5 cellular contexts compared by ENCODE assay signal in the genomic region with DNA sequence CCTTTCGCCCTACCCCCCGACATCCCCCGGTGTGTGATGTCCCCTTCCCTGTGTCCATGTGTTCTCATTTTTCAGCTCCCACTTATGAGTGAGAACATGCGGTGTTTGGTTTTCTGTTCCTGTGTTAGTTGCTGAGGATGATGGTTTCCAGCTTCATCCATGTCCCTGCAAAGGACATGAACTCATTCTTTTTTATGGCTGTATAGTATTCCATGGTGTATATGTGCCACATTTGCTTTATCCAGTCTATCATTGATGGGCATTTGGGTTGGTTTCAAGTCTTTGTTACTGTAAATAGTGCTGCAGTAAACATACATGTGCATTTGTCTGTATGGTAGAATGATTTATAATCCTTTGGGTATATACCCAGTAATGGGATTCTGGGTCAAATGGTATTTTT.
DNase-seq lines count a peak whose midpoint lies in the region; ATAC-seq, FAIRE-seq and TF ChIP-seq lines count a peak whose summit lies in the region.
"Not testable (repeated sequence)": the region's sequence is repeated elsewhere in the genome, so short reads cannot be mapped to it uniquely, and the experiment has no call there.

No MANE protein-coding gene starts in this region.

- not testable (repeated sequence) for BruUV-seq in K562 (replicated peaks; lab: Mats Ljungman, UMichigan)

- not testable (repeated sequence) for DNase-seq in DND-41; K562 (ENCODE audit: extremely low read depth in 1 of 4, low spot score in 3 of 4); natural killer cell; progenitor cell of endocrine pancreas (ENCODE audit: low spot score, unreplicated experiment)

- not testable (repeated sequence) for H3K4me2 ChIP-seq in DND-41 (ENCODE audit: insufficient read depth, low read length); K562 (ENCODE audit: insufficient read depth, low read length)
- peak overlapping the region; percentile 27; the same call in 1 of the 2 replicates for H3K4me2 ChIP-seq in KMS-11

- peaks cover 38% of the 10 kb centered on the region for H3K36me3 ChIP-seq in DND-41 (ENCODE audit: insufficient read depth, low read length)
- H3K36me3 ChIP-seq in KMS-11 (ENCODE audit: insufficient read depth); K562 (ENCODE audit: control insufficient read depth, insufficient read depth, low read length): not testable (repeated sequence)

- H3K27me3 ChIP-seq in DND-41 (ENCODE audit: insufficient read depth, low read length, poor library complexity); KMS-11 (ENCODE audit: insufficient read depth, low read depth); K562 (ENCODE audit: control insufficient read depth in 2 of 2, insufficient read depth in 2 of 2, low read length in 2 of 2): not testable (repeated sequence)

- WGBS in K562 (ENCODE audit: insufficient coverage, low coverage, missing lambda C conversion rate), result 89% methylated on average over 4 of the region's 4 CpGs

- intact Hi-C loops in K562 (cut with micrococcal nuclease); natural killer cell (cut with micrococcal nuclease): not testable (repeated sequence)

- in situ Hi-C loops in K562 (cut with MboI), result not testable (repeated sequence)

- H3K9ac ChIP-seq in DND-41 (ENCODE audit: low read depth, low read length); KMS-11; K562 (ENCODE audit: insufficient read depth in 1 of 2, low read depth in 2 of 2, low read length in 2 of 2): not testable (repeated sequence)

- TF ChIP-seq CTCF in DND-41 (IDR thresholded peaks at IDR 0.05; ENCODE audit: borderline replicate concordance, extremely low read depth, low read length, poor library complexity, severe bottlenecking); KMS-11 (conservative IDR thresholded peaks at IDR 0.05; ENCODE audit: low read depth, low read length); K562 (IDR thresholded peaks at IDR 0.05 in 2 of 3, conservative IDR thresholded peaks at IDR 0.05 in 1 of 3; ENCODE audit: insufficient read depth in 2 of 3, low read depth in 1 of 3, low read length in 3 of 3); natural killer cell (IDR thresholded peaks at IDR 0.05); progenitor cell of endocrine pancreas (IDR thresholded peaks at IDR 0.05; ENCODE audit: unreplicated experiment): not testable (repeated sequence)

- H2AFZ ChIP-seq in DND-41 (ENCODE audit: low read depth, low read length); KMS-11 (ENCODE audit: low read depth); K562 (ENCODE audit: low read depth, low read length): not testable (repeated sequence)

- not testable (repeated sequence) for FAIRE-seq in K562 (lab: Jason Lieb, UNC)

- not testable (repeated sequence) for ATAC-seq in DND-41 (ENCODE audit: insufficient read depth, low read depth); K562; natural killer cell

- not testable (repeated sequence) for TF ChIP-seq RAD21 in K562 (CRISPR knock-in tag; conservative IDR thresholded peaks at IDR 0.05 in 1 of 2, IDR thresholded peaks at IDR 0.05 in 1 of 2)

- H3K36me3 Mint-ChIP-seq in natural killer cell, result peaks cover 12% of the 10 kb centered on the region
- H3K36me3 Mint-ChIP-seq in progenitor cell of endocrine pancreas (ENCODE audit: insufficient read depth), result peaks cover 39% of the 10 kb centered on the region

- H3K9me3 ChIP-seq in DND-41 (ENCODE audit: insufficient read depth, low read length, severe bottlenecking); K562 (replicated peaks; ENCODE audit: control insufficient read depth, insufficient read depth, low read depth, low read length): not testable (repeated sequence)

- not testable (repeated sequence) for H4K20me1 ChIP-seq in DND-41 (ENCODE audit: insufficient read depth, low read length); KMS-11 (ENCODE audit: insufficient read depth); K562 (replicated peaks; ENCODE audit: control insufficient read depth, insufficient read depth, low read length)

- POLR2A ChIA-PET in K562 (lab: Yijun Ruan, JAX), result not testable (repeated sequence)

- not testable (repeated sequence) for H3K4me3 ChIP-seq in DND-41 (ENCODE audit: low read depth in 1 of 2, low read length in 2 of 2); KMS-11 (IDR thresholded peaks at IDR 0.05; ENCODE audit: insufficient read depth, low read depth, low read length); K562

- peaks cover 52 to 59% of the 10 kb centered on the region in 2 donors for H3K4me1 Mint-ChIP-seq in natural killer cell
- H3K4me1 Mint-ChIP-seq in progenitor cell of endocrine pancreas (ENCODE audit: low read depth), result not testable (repeated sequence)

- H3K27me3 Mint-ChIP-seq in natural killer cell (ENCODE audit: low read depth in 2 of 2); progenitor cell of endocrine pancreas: not testable (repeated sequence)

- not testable (repeated sequence) for TF ChIP-seq POLR2A in K562 (conservative IDR thresholded peaks at IDR 0.05)

- H3K4me1 ChIP-seq in DND-41 (ENCODE audit: insufficient read depth, low read length) (peaks cover 33% of the 10 kb centered on the region), KMS-11 (ENCODE audit: low read depth, poor library complexity, severe bottlenecking) (peaks cover 69% of the 10 kb centered on the region)
- H3K4me1 ChIP-seq in K562 (replicated peaks in 1 of 2; ENCODE audit: control insufficient read depth in 2 of 2, insufficient read depth in 2 of 2, low read length in 2 of 2), result not testable (repeated sequence)

- H3K9me3 Mint-ChIP-seq in natural killer cell, result not testable (repeated sequence)
- H3K9me3 Mint-ChIP-seq in progenitor cell of endocrine pancreas (ENCODE audit: low read depth), result peaks cover 21% of the 10 kb centered on the region

- H3K27ac ChIP-seq in DND-41 (ENCODE audit: low read length) (peak overlapping the region; percentile 55; the same call in 1 of the 2 replicates), KMS-11 (peak overlapping the region; percentile 21; the same call in 1 of the 2 replicates)
- not testable (repeated sequence) for H3K27ac ChIP-seq in K562 (ENCODE audit: extremely low read depth, low read depth, low read length)

- not testable (repeated sequence) for H3K9me1 ChIP-seq in K562 (ENCODE audit: control insufficient read depth, insufficient read depth, low read length)

- H3K79me2 ChIP-seq in DND-41 (ENCODE audit: insufficient read depth, low read length), result peaks cover 53% of the 10 kb centered on the region
- not testable (repeated sequence) for H3K79me2 ChIP-seq in KMS-11 (ENCODE audit: insufficient read depth, low read depth); K562 (ENCODE audit: control insufficient read depth, insufficient read depth, low read length)

- CTCF ChIA-PET in K562 (lab: Yijun Ruan, JAX; ENCODE audit: low intra/inter-chr PET ratio), result not testable (repeated sequence)

- TF ChIP-seq EP300 in K562 (IDR thresholded peaks at IDR 0.05; ENCODE audit: low read length), result not testable (repeated sequence)

- not testable (repeated sequence) for H3K4me3 Mint-ChIP-seq in natural killer cell; progenitor cell of endocrine pancreas (ENCODE audit: low read depth)

- H3K27ac Mint-ChIP-seq in natural killer cell (peak overlapping the region; percentile 53 to 69), progenitor cell of endocrine pancreas (peak overlapping the region; percentile 41)

TF ChIP-seq in K562, 482 proteins besides CTCF, POLR2A, EP300 and RAD21:
- peak; percentile 64 for TF ChIP-seq ZNF146 (CRISPR knock-in tag; IDR thresholded peaks at IDR 0.05; ENCODE audit: unreplicated experiment)
